ENCODE assay signal across 15 cellular contexts in the genomic region with DNA sequence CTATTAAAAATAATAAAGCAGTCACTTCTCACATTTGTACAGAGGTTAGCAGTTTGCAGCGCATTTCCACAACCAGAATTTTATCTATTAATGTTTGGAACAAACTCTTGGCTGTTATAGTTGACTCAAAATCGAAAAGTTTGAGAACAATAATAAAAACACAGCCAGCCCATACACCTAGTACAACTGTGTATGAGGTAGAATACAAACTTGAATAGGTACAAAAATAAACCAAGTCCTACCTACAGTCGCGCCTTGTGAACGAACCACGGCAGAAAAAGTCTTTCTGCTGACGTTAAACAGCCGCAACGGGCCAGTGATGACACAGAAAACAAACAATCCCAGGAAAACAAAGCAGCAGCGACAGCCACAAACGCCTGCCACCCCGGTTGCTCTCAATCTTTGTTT. TPM values are rescaled to one million over a fixed set of nuclear protein-coding genes. Genes with fewer than 3 reads are reported as not detected.
A peak's percentile ranks its signal among the peaks of the same experiment; 100 is the strongest.
DNase-seq lines count a peak whose midpoint lies in the region; ATAC-seq and TF ChIP-seq lines count a peak whose summit lies in the region.
"Had no signal": no experiment of that assay in that cellular context is flagged by ENCODE, and none has a peak within 500 bp of the region (broad histone marks: within the 10 kb centered on the region; RNA-seq: fewer than 3 reads in every experiment).

No MANE protein-coding gene starts in this region.

- TF ChIP-seq POLR2A in GM18505 (IDR thresholded peaks at IDR 0.05; ENCODE audit: borderline replicate concordance, extremely low read depth, insufficient read depth, insufficient read length) = no peak

- H3K36me3 ChIP-seq in neuron (ENCODE audit: insufficient read depth, low read length) = no peaks in the 10 kb centered on the region
- no peaks in the 10 kb centered on the region for H3K36me3 ChIP-seq in ascending aorta
- H3K36me3 ChIP-seq: breast epithelium, esophagus squamous epithelium had no signal

- ATAC-seq in activated CD8-positive, alpha-beta T cell treated with anti-CD3 and anti-CD28 coated beads, Interleukin-2, amount 10 ng/mL, durations not matched to agents 7 days and 5 days = no peak
- ATAC-seq in activated CD8-positive, alpha-beta T cell treated with anti-CD3 and anti-CD28 coated beads for 36 hours = no peak
- no peak for ATAC-seq in GM21619 (IDR thresholded peaks at IDR 0.05; ENCODE audit: unreplicated experiment)
- no peak for ATAC-seq in GM18505 (IDR thresholded peaks at IDR 0.05; ENCODE audit: unreplicated experiment)

- peaks cover 83% of the 10 kb centered on the region for H3K27me3 Mint-ChIP-seq in activated CD8-positive, alpha-beta T cell treated with anti-CD3 and anti-CD28 coated beads, Interleukin-2, amount 10 ng/mL, durations not matched to agents 7 days and 5 days (ENCODE audit: low read depth)
- peaks cover 79% of the 10 kb centered on the region for H3K27me3 Mint-ChIP-seq in activated CD8-positive, alpha-beta T cell treated with anti-CD3 and anti-CD28 coated beads for 36 hours
- peaks cover 83% of the 10 kb centered on the region for H3K27me3 Mint-ChIP-seq in activated CD4-positive, alpha-beta memory T cell treated with anti-CD3 and anti-CD28 coated beads for 36 hours

- H3K4me1 ChIP-seq in neuron (ENCODE audit: insufficient read depth, low read length) = peaks cover 21% of the 10 kb centered on the region
- H3K4me1 ChIP-seq in ascending aorta = peaks cover 22 to 27% of the 10 kb centered on the region in 2 donors

- peak overlapping the region; percentile 30 for H3K27ac Mint-ChIP-seq in activated CD8-positive, alpha-beta T cell treated with anti-CD3 and anti-CD28 coated beads, Interleukin-2, amount 10 ng/mL, durations not matched to agents 7 days and 5 days
- H3K27ac Mint-ChIP-seq in activated CD8-positive, alpha-beta T cell treated with anti-CD3 and anti-CD28 coated beads for 36 hours = no peak overlapping the region
- no peak overlapping the region for H3K27ac Mint-ChIP-seq in activated CD4-positive, alpha-beta memory T cell treated with anti-CD3 and anti-CD28 coated beads for 36 hours

- H3K36me3 Mint-ChIP-seq in activated CD8-positive, alpha-beta T cell treated with anti-CD3 and anti-CD28 coated beads, Interleukin-2, amount 10 ng/mL, durations not matched to agents 7 days and 5 days (ENCODE audit: low read depth) = peaks cover 4% of the 10 kb centered on the region
- H3K36me3 Mint-ChIP-seq in activated CD8-positive, alpha-beta T cell treated with anti-CD3 and anti-CD28 coated beads for 36 hours (ENCODE audit: low read depth) = no peaks in the 10 kb centered on the region
- no peaks in the 10 kb centered on the region for H3K36me3 Mint-ChIP-seq in activated CD4-positive, alpha-beta memory T cell treated with anti-CD3 and anti-CD28 coated beads for 36 hours

- no peaks in the 10 kb centered on the region for H3K9me3 Mint-ChIP-seq in activated CD8-positive, alpha-beta T cell treated with anti-CD3 and anti-CD28 coated beads, Interleukin-2, amount 10 ng/mL, durations not matched to agents 7 days and 5 days (ENCODE audit: insufficient read depth)
- H3K9me3 Mint-ChIP-seq in activated CD8-positive, alpha-beta T cell treated with anti-CD3 and anti-CD28 coated beads for 36 hours = no peaks in the 10 kb centered on the region
- H3K9me3 Mint-ChIP-seq in activated CD4-positive, alpha-beta memory T cell treated with anti-CD3 and anti-CD28 coated beads for 36 hours = no peaks in the 10 kb centered on the region

- CTCF ChIA-PET in activated CD8-positive, alpha-beta T cell treated with anti-CD3 and anti-CD28 coated beads, Interleukin-2, amount 10 ng/mL, durations not matched to agents 7 days and 5 days (lab: Charles Lee) = interaction anchor here (1.0 to 2.6 kb wide), 2 partner anchors 9 to 28 kb away, joined by 5 to 18 read pairs; no protein-coding TSS in a partner anchor
- CTCF ChIA-PET in activated CD8-positive, alpha-beta T cell treated with anti-CD3 and anti-CD28 coated beads for 36 hours (lab: Charles Lee) = interaction anchor here (1.3 to 9.5 kb wide), 4 partner anchors 11 to 386 kb away, joined by 3 to 87 read pairs (median 8); no protein-coding TSS in a partner anchor
- CTCF ChIA-PET in activated CD4-positive, alpha-beta memory T cell treated with anti-CD3 and anti-CD28 coated beads for 36 hours (lab: Charles Lee) = interaction anchor here (1.6 kb wide), 1 partner anchor 8 kb away, joined by 10 read pairs; no protein-coding TSS in a partner anchor

- POLR2A ChIA-PET in activated CD8-positive, alpha-beta T cell treated with anti-CD3 and anti-CD28 coated beads, Interleukin-2, amount 10 ng/mL, durations not matched to agents 7 days and 5 days (lab: Charles Lee) = no interaction called here
- POLR2A ChIA-PET in activated CD8-positive, alpha-beta T cell treated with anti-CD3 and anti-CD28 coated beads for 36 hours (lab: Charles Lee) = no interaction called here
- POLR2A ChIA-PET in activated CD4-positive, alpha-beta memory T cell treated with anti-CD3 and anti-CD28 coated beads for 36 hours (lab: Charles Lee) = no interaction called here

- peak overlapping the region; percentile 3 for H3K4me3 ChIP-seq in neuron (ENCODE audit: low read length)
- no peak overlapping the region for H3K4me3 ChIP-seq in ascending aorta
- H3K4me3 ChIP-seq: breast epithelium had no signal

- H3K4me1 Mint-ChIP-seq in activated CD8-positive, alpha-beta T cell treated with anti-CD3 and anti-CD28 coated beads, Interleukin-2, amount 10 ng/mL, durations not matched to agents 7 days and 5 days (ENCODE audit: low read depth) = peaks cover 31% of the 10 kb centered on the region
- peaks cover 30% of the 10 kb centered on the region for H3K4me1 Mint-ChIP-seq in activated CD8-positive, alpha-beta T cell treated with anti-CD3 and anti-CD28 coated beads for 36 hours (ENCODE audit: low read depth)
- peaks cover 33% of the 10 kb centered on the region for H3K4me1 Mint-ChIP-seq in activated CD4-positive, alpha-beta memory T cell treated with anti-CD3 and anti-CD28 coated beads for 36 hours (ENCODE audit: low read depth)

- H2AFZ ChIP-seq in neuron (ENCODE audit: low read depth, low read length) = no peak overlapping the region

- no peak for TF ChIP-seq CTCF in activated CD8-positive, alpha-beta T cell treated with anti-CD3 and anti-CD28 coated beads for 36 hours (IDR thresholded peaks at IDR 0.05)
- TF ChIP-seq CTCF in ascending aorta (IDR thresholded peaks at IDR 0.05) = no peak

- DNase-seq in activated CD8-positive, alpha-beta T cell treated with anti-CD3 and anti-CD28 coated beads, Interleukin-2, amount 10 ng/mL, durations not matched to agents 7 days and 5 days = no peak
- DNase-seq in activated CD8-positive, alpha-beta T cell treated with anti-CD3 and anti-CD28 coated beads for 36 hours = no peak
- no peak for DNase-seq in activated CD4-positive, alpha-beta memory T cell treated with anti-CD3 and anti-CD28 coated beads for 36 hours
- DNase-seq in fibroblast of peridontal ligament (ENCODE audit: extremely low read depth) (peak; percentile 38), ascending aorta (ENCODE audit: low spot score in 2 of 2) (no peak)
- DNase-seq: esophagus squamous epithelium; IMR-90; occipital lobe; stimulated activated CD4-positive, alpha-beta T cell treated with anti-CD3 and anti-CD28 coated beads, Interleukin-12 subunit alpha, Interleukin-12 subunit beta, amount 100 ng/mL, for 4 hours had no signal

- H3K27me3 ChIP-seq in neuron (ENCODE audit: insufficient read depth, low read length) (peaks cover 98% of the 10 kb centered on the region), ascending aorta (peaks cover 65% of the 10 kb centered on the region)

- no peak overlapping the region for H3K27ac ChIP-seq in ascending aorta
- H3K27ac ChIP-seq: breast epithelium, esophagus squamous epithelium had no signal

- H3K9me3 ChIP-seq in neuron (ENCODE audit: low read length) (no peaks in the 10 kb centered on the region), ascending aorta (no peaks in the 10 kb centered on the region)
- H3K9me3 ChIP-seq: breast epithelium, esophagus squamous epithelium had no signal

- H3K4me3 Mint-ChIP-seq in activated CD8-positive, alpha-beta T cell treated with anti-CD3 and anti-CD28 coated beads, Interleukin-2, amount 10 ng/mL, durations not matched to agents 7 days and 5 days = peak overlapping the region; percentile 25
- H3K4me3 Mint-ChIP-seq in activated CD8-positive, alpha-beta T cell treated with anti-CD3 and anti-CD28 coated beads for 36 hours = no peak overlapping the region
- peak overlapping the region; percentile 28 for H3K4me3 Mint-ChIP-seq in activated CD4-positive, alpha-beta memory T cell treated with anti-CD3 and anti-CD28 coated beads for 36 hours

- intact Hi-C loops in activated CD8-positive, alpha-beta T cell treated with anti-CD3 and anti-CD28 coated beads for 36 hours (cut with micrococcal nuclease) = loop anchor here (5.0 to 10.0 kb wide), 2 partner anchors 384 to 1169 kb away; no protein-coding TSS in a partner anchor
- intact Hi-C loops in activated CD4-positive, alpha-beta memory T cell treated with anti-CD3 and anti-CD28 coated beads for 36 hours (cut with micrococcal nuclease) = no loop called here
- intact Hi-C loops in ascending aorta (cut with DNase I) = no loop called here

RNA-seq across cellular contexts. Expression of gene FOXL2, which starts 3.2 kb away (rescaled TPM):
- total RNA-seq in activated CD8-positive, alpha-beta T cell treated with anti-CD3 and anti-CD28 coated beads, Interleukin-2, amount 10 ng/mL, durations not matched to agents 7 days and 5 days = not detected
- not detected for total RNA-seq in activated CD8-positive, alpha-beta T cell treated with anti-CD3 and anti-CD28 coated beads for 36 hours
- not detected for total RNA-seq in activated CD4-positive, alpha-beta memory T cell treated with anti-CD3 and anti-CD28 coated beads for 36 hours
- total RNA-seq in ascending aorta = not detected
- total RNA-seq: IMR-90; occipital lobe; T-helper 1 cell treated with Interleukin-12 subunit alpha and Interleukin-12 subunit beta and Interleukin-4 antibody, amounts not matched to agents 30 ng/mL and 1 ng/mL, for 36 hours had no signal

RNA-seq across cellular contexts. Expression of gene FOXL2NB, which starts 3.3 kb away (rescaled TPM):
- total RNA-seq in activated CD8-positive, alpha-beta T cell treated with anti-CD3 and anti-CD28 coated beads, Interleukin-2, amount 10 ng/mL, durations not matched to agents 7 days and 5 days = not detected
- not detected for total RNA-seq in activated CD8-positive, alpha-beta T cell treated with anti-CD3 and anti-CD28 coated beads for 36 hours
- total RNA-seq in activated CD4-positive, alpha-beta memory T cell treated with anti-CD3 and anti-CD28 coated beads for 36 hours = not detected
- total RNA-seq in ascending aorta = not detected
- total RNA-seq: activated CD8-positive, alpha-beta memory T cell treated with anti-CD3 and anti-CD28 coated beads for 36 hours; T-helper 1 cell treated with Interleukin-12 subunit alpha and Interleukin-12 subunit beta and Interleukin-4 antibody, amounts not matched to agents 30 ng/mL and 1 ng/mL, for 36 hours had no signal
